In the genomic region with DNA sequence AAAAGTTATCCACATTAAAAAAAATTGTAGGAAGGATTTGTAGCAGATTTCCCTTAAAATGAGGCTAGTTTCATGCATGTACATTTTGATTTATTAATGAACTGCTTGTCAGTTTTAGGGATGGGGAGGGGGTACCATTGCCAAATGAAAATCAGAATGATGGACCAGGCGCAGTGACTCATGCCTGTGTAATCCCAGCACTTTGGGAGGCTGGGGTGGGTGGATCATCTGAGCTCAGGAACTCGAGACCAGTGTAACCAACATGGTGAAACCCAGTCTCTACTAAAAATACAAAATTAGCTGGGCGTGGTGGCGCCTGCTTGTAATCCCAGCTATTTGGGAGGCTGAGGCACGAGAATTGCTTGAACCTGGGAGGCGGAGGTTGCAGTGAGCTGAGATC, we compare ENCODE assay signal across 8 cellular contexts. TPM values are rescaled to one million over a fixed set of nuclear protein-coding genes. Genes with fewer than 3 reads are reported as not detected.
DNase-seq lines count a peak whose midpoint lies in the region; ATAC-seq, FAIRE-seq and TF ChIP-seq lines count a peak whose summit lies in the region.
"Not testable (repeated sequence)": the region's sequence is repeated elsewhere in the genome, so short reads cannot be mapped to it uniquely, and the experiment has no call there.

No MANE protein-coding gene starts in this region.

- WGBS in A549 (ENCODE audit: missing lambda C conversion rate): 87% methylated on average over 6 of the region's 6 CpGs

- peak overlapping the region; percentile 64; the same call in 2 of the 3 replicates for H3K4me3 ChIP-seq in A549
- H3K4me3 ChIP-seq in Karpas-422 (ENCODE audit: low read length): peak overlapping the region; percentile 87
- H3K4me3 ChIP-seq in adipocyte (ENCODE audit: low read length): peak overlapping the region; percentile 84
- not testable (repeated sequence) for H3K4me3 ChIP-seq in endothelial cell of umbilical vein (replicated peaks in 1 of 3; ENCODE audit: insufficient read depth in 1 of 3, low read depth in 1 of 3, low read length in 3 of 3)
- H3K4me3 ChIP-seq in kidney epithelial cell (ENCODE audit: low read depth, low read length): peak overlapping the region; percentile 81

- not testable (repeated sequence) for H3K9me1 ChIP-seq in endothelial cell of umbilical vein (replicated peaks; ENCODE audit: control insufficient read depth, extremely low read depth, insufficient read depth, low read length)

- H3K4me2 ChIP-seq in A549 (peak overlapping the region; percentile 95), Karpas-422 (ENCODE audit: low read depth, low read length, poor library complexity, severe bottlenecking) (peak overlapping the region; percentile 84), endothelial cell of umbilical vein (ENCODE audit: insufficient read depth, low read length) (peak overlapping the region; percentile 91)

- ATAC-seq in A549: not testable (repeated sequence)

- TF ChIP-seq POLR2A in A549 (IDR thresholded peaks at IDR 0.05; ENCODE audit: low read length); endothelial cell of umbilical vein (IDR thresholded peaks at IDR 0.05; ENCODE audit: low read depth, low read length): not testable (repeated sequence)

- not testable (repeated sequence) for H3K9me3 ChIP-seq in A549; Karpas-422 (ENCODE audit: low read length); adipocyte (ENCODE audit: control insufficient read depth, low read length); endothelial cell of umbilical vein (replicated peaks; ENCODE audit: control insufficient read depth, insufficient read depth, low read length)

- intact Hi-C loops in endothelial cell of umbilical vein (cut with micrococcal nuclease): not testable (repeated sequence)

- not testable (repeated sequence) for BruUV-seq in endothelial cell of umbilical vein (replicated peaks; lab: Mats Ljungman, UMichigan)

- TF ChIP-seq EP300 in A549 (IDR thresholded peaks at IDR 0.05): not testable (repeated sequence)

- not testable (repeated sequence) for H3K27me3 Mint-ChIP-seq in T-helper 2 cell treated with Interferon-gamma antibody and Interleukin-4, amounts not matched to agents 5 μg/mL and 100 μg/mL, for 36 hours (ENCODE audit: low read depth)

- H3K4me3 Mint-ChIP-seq in T-helper 2 cell treated with Interferon-gamma antibody and Interleukin-4, amounts not matched to agents 5 μg/mL and 100 μg/mL, for 36 hours: peak overlapping the region; percentile 86

- POLR2A ChIA-PET in A549 (lab: Yijun Ruan, JAX): interaction anchor here (0.7 to 2.0 kb wide), 2 partner anchors 96 to 129 kb away, joined by 6 to 17 read pairs; partner anchors contain the start of gene APPL2
- POLR2A ChIA-PET in endothelial cell of umbilical vein (lab: Charles Lee): interaction anchor here (0.7 to 1.3 kb wide), 3 partner anchors 74 to 230 kb away, joined by 3 to 4 read pairs (median 3); partner anchors contain the start of gene APPL2

- not testable (repeated sequence) for H3K9me2 ChIP-seq in Karpas-422 (replicated peaks; ENCODE audit: insufficient read depth, low read length)

- H3K4me1 ChIP-seq in A549: peaks cover 50% of the 10 kb centered on the region
- peaks cover 54% of the 10 kb centered on the region for H3K4me1 ChIP-seq in Karpas-422 (ENCODE audit: low read length)
- H3K4me1 ChIP-seq in adipocyte (ENCODE audit: control insufficient read depth, insufficient read depth, low read length): peaks cover 39% of the 10 kb centered on the region
- H3K4me1 ChIP-seq in endothelial cell of umbilical vein (ENCODE audit: control insufficient read depth, extremely low read depth, insufficient read depth, low read length): peaks cover 24% of the 10 kb centered on the region

- not testable (repeated sequence) for H2AFZ ChIP-seq in Karpas-422 (ENCODE audit: low read length); endothelial cell of umbilical vein (ENCODE audit: low read depth, low read length)

- H3K27me3 ChIP-seq in Karpas-422 (ENCODE audit: low read length); adipocyte (replicated peaks; ENCODE audit: control insufficient read depth, insufficient read depth, low read length); endothelial cell of umbilical vein (ENCODE audit: control insufficient read depth in 2 of 2, insufficient read depth in 2 of 2, low read length in 2 of 2); kidney epithelial cell (ENCODE audit: control insufficient read depth, insufficient read depth, low read length): not testable (repeated sequence)

- H3K9me3 Mint-ChIP-seq in T-helper 2 cell treated with Interferon-gamma antibody and Interleukin-4, amounts not matched to agents 5 μg/mL and 100 μg/mL, for 36 hours: not testable (repeated sequence)

- H3K4me1 Mint-ChIP-seq in T-helper 2 cell treated with Interferon-gamma antibody and Interleukin-4, amounts not matched to agents 5 μg/mL and 100 μg/mL, for 36 hours (ENCODE audit: low read depth): peaks cover 67% of the 10 kb centered on the region

- DNase-seq in A549 (ENCODE audit: low read depth in 1 of 2, low spot score in 1 of 2); T-helper 2 cell treated with Interferon-gamma antibody and Interleukin-4, amounts not matched to agents 5 μg/mL and 100 μg/mL, for 36 hours (ENCODE audit: low spot score); endothelial cell of umbilical vein (ENCODE audit: low read depth, low spot score); kidney epithelial cell (ENCODE audit: low read depth): not testable (repeated sequence)
- DNase-seq in ELR (ENCODE audit: low read depth) (peak; percentile 71), Karpas-422 (peak; percentile 35), adipocyte (ENCODE audit: low read depth) (peak; percentile 57), renal cortical epithelial cell (ENCODE audit: low read depth) (peak; percentile 57)

- not testable (repeated sequence) for TF ChIP-seq CTCF in A549 (IDR thresholded peaks at IDR 0.05); endothelial cell of umbilical vein (IDR thresholded peaks at IDR 0.05; ENCODE audit: extremely low read depth in 1 of 2, insufficient read depth in 1 of 2, low read depth in 1 of 2, low read length in 2 of 2); kidney epithelial cell (IDR thresholded peaks at IDR 0.05; ENCODE audit: insufficient read depth, low read length, poor library complexity, severe bottlenecking)

- peaks cover 53% of the 10 kb centered on the region for H3K36me3 Mint-ChIP-seq in T-helper 2 cell treated with Interferon-gamma antibody and Interleukin-4, amounts not matched to agents 5 μg/mL and 100 μg/mL, for 36 hours (ENCODE audit: low read depth)

- H3K36me3 ChIP-seq in Karpas-422 (ENCODE audit: insufficient read depth, low read length): peaks cover 19% of the 10 kb centered on the region
- H3K36me3 ChIP-seq in adipocyte (ENCODE audit: control insufficient read depth, insufficient read depth, low read length, severe bottlenecking); endothelial cell of umbilical vein (ENCODE audit: control insufficient read depth in 2 of 2, extremely low read depth in 1 of 2, insufficient read depth in 2 of 2, low read length in 2 of 2); kidney epithelial cell (ENCODE audit: control insufficient read depth, insufficient read depth, low read length): not testable (repeated sequence)

- CTCF ChIA-PET in A549 (lab: Yijun Ruan, JAX): interaction anchor here (0.6 to 4.1 kb wide), 7 partner anchors 8 to 96 kb away, joined by 3 to 19 read pairs (median 3); partner anchors contain the start of gene APPL2
- CTCF ChIA-PET in endothelial cell of umbilical vein (lab: Charles Lee): interaction anchor here (1.3 to 1.5 kb wide), 3 partner anchors 10 to 68 kb away, joined by 3 to 5 read pairs (median 5); no protein-coding TSS in a partner anchor

- peak overlapping the region; percentile 91 for H3K9ac ChIP-seq in Karpas-422 (ENCODE audit: low read length)
- H3K9ac ChIP-seq in adipocyte (ENCODE audit: low read length): peak overlapping the region; percentile 85
- not testable (repeated sequence) for H3K9ac ChIP-seq in endothelial cell of umbilical vein (replicated peaks; ENCODE audit: extremely low read depth, insufficient read depth, low read length)

- H3K27ac Mint-ChIP-seq in T-helper 2 cell treated with Interferon-gamma antibody and Interleukin-4, amounts not matched to agents 5 μg/mL and 100 μg/mL, for 36 hours: peak overlapping the region; percentile 87

- peaks cover 64% of the 10 kb centered on the region for H3K79me2 ChIP-seq in Karpas-422 (ENCODE audit: low read length)
- H3K79me2 ChIP-seq in endothelial cell of umbilical vein (ENCODE audit: control insufficient read depth, insufficient read depth, low read length): peaks cover 55% of the 10 kb centered on the region

- TF ChIP-seq RAD21 in A549 (conservative IDR thresholded peaks at IDR 0.05 in 1 of 2, IDR thresholded peaks at IDR 0.05 in 1 of 2): not testable (repeated sequence)

- FAIRE-seq in A549 (lab: Jason Lieb, UNC): not testable (repeated sequence)
- FAIRE-seq in endothelial cell of umbilical vein (lab: Jason Lieb, UNC): peak; percentile 67

- dilution Hi-C loops in endothelial cell of umbilical vein (cut with MboI; ENCODE audit: extremely low pct_ligation_motif_present, low sequenced_read_pairs): not testable (repeated sequence)

- not testable (repeated sequence) for H4K20me1 ChIP-seq in Karpas-422 (ENCODE audit: insufficient read depth, low read depth, low read length); endothelial cell of umbilical vein (replicated peaks; ENCODE audit: control insufficient read depth, extremely low read depth, insufficient read depth, low read length)

- peak overlapping the region; percentile 79 to 93; a peak in 4 of 6 replicates for H3K27ac ChIP-seq in A549
- peak overlapping the region; percentile 88 for H3K27ac ChIP-seq in Karpas-422 (ENCODE audit: low read length)
- not testable (repeated sequence) for H3K27ac ChIP-seq in endothelial cell of umbilical vein (ENCODE audit: insufficient read depth, low read depth, low read length)

RNA-seq across cellular contexts. Expression of gene C12orf75, which starts 1.8 kb away (rescaled TPM):
- polyA plus RNA-seq in A549 (2011; rRNA removed) (238 and 298 TPM in 2 replicates), A549 (2017; fragmentation: RNase III; extraction: RNeasy Plus Mini Kit Qiagen cat#74134 plus additional on column Dnase treatment) (202 to 224 TPM (median 210 TPM) in 3 replicates), endothelial cell of umbilical vein (23.6 and 27.6 TPM in 2 replicates)
- 126 and 130 TPM in 2 replicates for polyA plus RNA-seq in A549 (2012; cell fraction: cytosol; rRNA removed)
- polyA plus RNA-seq in A549 (2012; cell fraction: nucleus; rRNA removed): 30.4 and 51.6 TPM in 2 replicates
- polyA minus RNA-seq in A549 (2011; rRNA and poly(A)+ RNA removed): 23.0 and 25.4 TPM in 2 replicates
- total RNA-seq in Karpas-422 (2014; rRNA removed; shearing (Covaris generic); ENCODE audit: low replicate concordance): 149 and 291 TPM in 2 replicates
- total RNA-seq in endothelial cell of umbilical vein (60.7 and 73.6 TPM in 2 replicates), kidney epithelial cell (248 and 276 TPM in 2 replicates), renal cortical epithelial cell (468 and 490 TPM in 2 replicates)
- 46.4 and 50.6 TPM in 2 replicates for polyA plus RNA-seq in endothelial cell of umbilical vein (2011; cell fraction: cytosol; rRNA removed)
- 21.8 and 23.3 TPM in 2 replicates for polyA plus RNA-seq in endothelial cell of umbilical vein (2011; cell fraction: nucleus; rRNA removed)
- 47.1 and 71.8 TPM in 2 replicates for polyA plus RNA-seq in endothelial cell of umbilical vein (2012)
- 12.2 and 19.7 TPM in 2 replicates for polyA minus RNA-seq in endothelial cell of umbilical vein
- 16.0 TPM for polyA minus RNA-seq in endothelial cell of umbilical vein (2011; cell fraction: cytosol; rRNA and poly(A)+ RNA removed)
- polyA minus RNA-seq in endothelial cell of umbilical vein (2011; cell fraction: nucleus; rRNA and poly(A)+ RNA removed): 10.0 and 18.5 TPM in 2 replicates
